Comparison of ENCODE assay signal across 15 cellular contexts in the genomic region with DNA sequence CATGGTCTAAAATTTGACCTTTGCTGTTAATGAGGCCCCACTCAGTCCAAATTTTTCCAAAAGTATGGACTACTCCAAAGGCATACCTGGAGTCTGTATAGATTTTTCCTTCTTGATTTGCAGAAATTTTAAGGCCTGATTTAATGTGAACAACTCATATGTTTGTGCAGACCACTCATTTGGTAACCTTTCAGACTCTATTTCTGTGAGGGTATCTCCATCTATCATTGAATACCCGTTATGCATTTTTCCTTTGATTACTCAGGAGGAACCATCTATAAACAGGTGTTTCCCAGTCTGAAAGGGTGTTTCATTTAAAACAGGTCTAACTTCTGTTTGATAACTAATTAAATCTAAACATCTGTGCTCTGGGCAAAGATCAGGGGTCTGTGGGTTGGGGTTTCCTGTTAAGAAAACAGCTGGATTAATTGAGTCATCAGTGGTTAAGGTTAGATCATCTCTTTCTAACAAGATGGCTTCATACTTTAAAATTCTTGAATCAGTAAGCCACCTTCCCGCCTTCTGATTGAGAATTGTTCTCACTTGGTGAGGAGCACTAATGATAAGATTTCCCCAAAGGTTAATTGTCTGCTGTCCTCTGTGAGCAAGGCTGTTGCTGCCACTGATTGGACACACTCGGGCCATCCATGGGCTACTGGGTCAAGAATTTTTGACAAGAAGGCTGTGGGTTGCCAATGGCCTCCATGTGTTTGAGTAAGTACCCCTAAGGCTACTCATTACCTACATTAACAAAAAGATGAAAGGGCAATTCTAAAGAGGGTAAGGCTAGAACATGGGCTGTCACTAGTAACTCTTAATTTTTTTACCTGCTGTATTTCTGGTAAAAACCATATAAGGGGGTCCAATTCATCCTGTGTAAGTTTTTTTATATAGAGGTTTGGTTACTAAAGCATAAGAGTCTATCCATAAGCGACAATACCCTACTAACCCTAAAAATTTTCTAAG. TPM values are rescaled to one million over a fixed set of nuclear protein-coding genes. Genes with fewer than 3 reads are reported as not detected.
A peak's percentile ranks its signal among the peaks of the same experiment; 100 is the strongest.
DNase-seq lines count a peak whose midpoint lies in the region; ATAC-seq and TF ChIP-seq lines count a peak whose summit lies in the region.
"Had no signal": no experiment of that assay in that cellular context is flagged by ENCODE, and none has a peak within 500 bp of the region (broad histone marks: within the 10 kb centered on the region; RNA-seq: fewer than 3 reads in every experiment).

No MANE protein-coding gene starts in this region.

- H3K9me3 ChIP-seq in CD4-positive, CD25-positive, alpha-beta regulatory T cell (ENCODE audit: control insufficient read depth in 2 of 2, low read length in 2 of 2), result peaks cover 26 to 30% of the 10 kb centered on the region in 2 experiments
- peaks cover 3 to 50% (median 25%) of the 10 kb centered on the region in 8 donors for H3K9me3 ChIP-seq in spleen
- H3K9me3 ChIP-seq: BE2C had no signal

- H3K4me1 ChIP-seq in CD4-positive, CD25-positive, alpha-beta regulatory T cell (ENCODE audit: control insufficient read depth, insufficient read depth, low read length, poor library complexity, severe bottlenecking), result peaks cover 12% of the 10 kb centered on the region
- H3K4me1 ChIP-seq in spleen, result no peaks in the 10 kb centered on the region
- H3K4me1 ChIP-seq: BE2C, heart left ventricle had no signal

- TF ChIP-seq CTCF in GM12865 (IDR thresholded peaks at IDR 0.05; ENCODE audit: insufficient read depth, low read depth, low read length, missing control alignments) (no peak), spleen (IDR thresholded peaks at IDR 0.05 in 8 of 11, conservative IDR thresholded peaks at IDR 0.05 in 3 of 11) (no peak), brain microvascular endothelial cell (IDR thresholded peaks at IDR 0.05; ENCODE audit: low read depth, low read length, missing control alignments) (no peak)

- peak overlapping the region; percentile 41 for H3K4me3 ChIP-seq in CD4-positive, CD25-positive, alpha-beta regulatory T cell (ENCODE audit: low read depth, low read length)
- H3K4me3 ChIP-seq in GM12865 (ENCODE audit: low read depth, low read length) (no peak overlapping the region), spleen (no peak overlapping the region), brain microvascular endothelial cell (ENCODE audit: low read depth, low read length) (no peak overlapping the region)
- H3K4me3 ChIP-seq: heart left ventricle had no signal

- peak overlapping the region; percentile 20 to 77 (median 64) for H3K27ac Mint-ChIP-seq in CD4-positive, CD25-positive, alpha-beta regulatory T cell
- H3K27ac Mint-ChIP-seq in activated CD4-positive, alpha-beta memory T cell treated with anti-CD3 and anti-CD28 coated beads for 36 hours, result peak overlapping the region; percentile 60
- H3K27ac Mint-ChIP-seq: HFFc6 had no signal

- H3K36me3 Mint-ChIP-seq in CD4-positive, CD25-positive, alpha-beta regulatory T cell, result no peaks in the 10 kb centered on the region
- peaks cover 14% of the 10 kb centered on the region for H3K36me3 Mint-ChIP-seq in activated CD4-positive, alpha-beta memory T cell treated with anti-CD3 and anti-CD28 coated beads for 36 hours

- POLR2A ChIA-PET in activated CD4-positive, alpha-beta memory T cell treated with anti-CD3 and anti-CD28 coated beads for 36 hours (lab: Charles Lee), result no interaction called here

- H3K36me3 ChIP-seq in CD4-positive, CD25-positive, alpha-beta regulatory T cell (ENCODE audit: control insufficient read depth, insufficient read depth, low read length), result no peaks in the 10 kb centered on the region
- H3K36me3 ChIP-seq in spleen (no peaks in the 10 kb centered on the region), brain microvascular endothelial cell (replicated peaks) (no peaks in the 10 kb centered on the region)
- H3K36me3 ChIP-seq: BE2C, heart left ventricle had no signal

- no peak for TF ChIP-seq POLR2A in spleen (IDR thresholded peaks at IDR 0.05)

- H3K27ac ChIP-seq in CD4-positive, CD25-positive, alpha-beta regulatory T cell (ENCODE audit: insufficient read depth, low read length, poor library complexity, severe bottlenecking), result peak overlapping the region; percentile 53
- no peak overlapping the region for H3K27ac ChIP-seq in spleen
- H3K27ac ChIP-seq in brain microvascular endothelial cell, result no peak overlapping the region
- H3K27ac ChIP-seq: epithelial cell of prostate, heart left ventricle had no signal

- intact Hi-C loops in activated CD4-positive, alpha-beta memory T cell treated with anti-CD3 and anti-CD28 coated beads for 36 hours (cut with micrococcal nuclease), result loop anchor here (1.0 to 10.0 kb wide), 4 partner anchors 18 to 282 kb away; a partner anchor contains a TSS
- intact Hi-C loops in spleen (cut with DNase I; ENCODE audit: low total_unique reads), result no loop called here

- CTCF ChIA-PET in activated CD4-positive, alpha-beta memory T cell treated with anti-CD3 and anti-CD28 coated beads for 36 hours (lab: Charles Lee), result interaction anchor here (0.9 kb wide), 1 partner anchor 199 kb away, joined by 3 read pairs; no protein-coding TSS in a partner anchor

- peaks cover 7% of the 10 kb centered on the region for H3K27me3 Mint-ChIP-seq in CD4-positive, CD25-positive, alpha-beta regulatory T cell
- H3K27me3 Mint-ChIP-seq in activated CD4-positive, alpha-beta memory T cell treated with anti-CD3 and anti-CD28 coated beads for 36 hours, result no peaks in the 10 kb centered on the region

- H3K9me3 Mint-ChIP-seq in CD4-positive, CD25-positive, alpha-beta regulatory T cell, result peaks cover 0 to 43% (median 14%) of the 10 kb centered on the region in 7 donors
- H3K9me3 Mint-ChIP-seq in activated CD4-positive, alpha-beta memory T cell treated with anti-CD3 and anti-CD28 coated beads for 36 hours, result peaks cover 34% of the 10 kb centered on the region

- DNase-seq in CD4-positive, CD25-positive, alpha-beta regulatory T cell, result peak in 2 of 3 donors; percentile 79
- peak; percentile 78 for DNase-seq in GM12865 (ENCODE audit: low read depth)
- peak; percentile 39 for DNase-seq in activated CD4-positive, alpha-beta memory T cell treated with anti-CD3 and anti-CD28 coated beads for 36 hours
- peak; percentile 76 for DNase-seq in central memory CD4-positive, alpha-beta T cell
- DNase-seq in GM19238 (ENCODE audit: insufficient read length, low spot score), result no peak
- DNase-seq in NCI-H2107 treated with DMSO at 0.1 percent for 48 hours (lab: John Stamatoyannopoulos, UW; ENCODE audit: unreplicated experiment), result no peak
- no peak for DNase-seq in spleen
- no peak for DNase-seq in brain microvascular endothelial cell
- DNase-seq: BE2C, heart left ventricle, HFFc6, NCI-H1048, NCI-H226, retina had no signal

- H3K4me1 Mint-ChIP-seq in CD4-positive, CD25-positive, alpha-beta regulatory T cell, result peaks cover 7 to 18% (median 14%) of the 10 kb centered on the region in 4 donors
- peaks cover 16% of the 10 kb centered on the region for H3K4me1 Mint-ChIP-seq in activated CD4-positive, alpha-beta memory T cell treated with anti-CD3 and anti-CD28 coated beads for 36 hours (ENCODE audit: low read depth)

- 39 to 54% (median 48%) methylated on average over 4 of the region's 4 CpGs for WGBS in spleen, 5 donors

- ATAC-seq in CD4-positive, CD25-positive, alpha-beta regulatory T cell (ENCODE audit: low read depth in 2 of 2), result peak; percentile 94 to 99
- ATAC-seq: heart left ventricle had no signal

- peak overlapping the region in 2 of 4 donors; percentile 19 to 23 for H3K4me3 Mint-ChIP-seq in CD4-positive, CD25-positive, alpha-beta regulatory T cell
- H3K4me3 Mint-ChIP-seq in activated CD4-positive, alpha-beta memory T cell treated with anti-CD3 and anti-CD28 coated beads for 36 hours, result no peak overlapping the region
- H3K4me3 Mint-ChIP-seq: HFFc6 had no signal

- H3K27me3 ChIP-seq in CD4-positive, CD25-positive, alpha-beta regulatory T cell (ENCODE audit: control insufficient read depth, insufficient read depth, low read length), result no peaks in the 10 kb centered on the region
- H3K27me3 ChIP-seq in spleen (replicated peaks in 1 of 7), result no peaks in the 10 kb centered on the region
- H3K27me3 ChIP-seq in brain microvascular endothelial cell (replicated peaks), result no peaks in the 10 kb centered on the region
- H3K27me3 ChIP-seq: heart left ventricle had no signal

- in situ Hi-C loops in brain microvascular endothelial cell (cut with HindIII; ENCODE audit: low pct_ligation_motif_present, low sequenced_read_pairs), result no loop called here

RNA-seq across cellular contexts. Expression of a gene that starts 24.1 kb away (rescaled TPM):
- 8,618 TPM for total RNA-seq in CD4-positive, CD25-positive, alpha-beta regulatory T cell
- polyA plus RNA-seq in CD4-positive, CD25-positive, alpha-beta regulatory T cell, result 1,000 to 10,000 TPM; 4,778 to 8,292 (median 6,791) TPM
- total RNA-seq in activated CD4-positive, alpha-beta memory T cell treated with anti-CD3 and anti-CD28 coated beads for 36 hours, result 1,000 to 10,000 TPM; 3,016 to 3,060 TPM
- total RNA-seq in spleen, result 1,000 to 10,000 TPM; 3,415 to 5,675 (median 4,969) TPM
- 1,000 to 10,000 TPM; 2,503 to 3,140 (median 2,736) TPM for polyA plus RNA-seq in spleen

Comparison
In these comparisons a context has a peak if more than half of its experiments do, and no peak if none do; other contexts are left out.
1. DNase-seq: peak in CD4-positive, CD25-positive, alpha-beta regulatory T cell (2 of 3), GM12865 (single experiment), activated CD4-positive, alpha-beta memory T cell treated with anti-CD3 and anti-CD28 coated beads for 36 hours (single experiment) and central memory CD4-positive, alpha-beta T cell (single experiment); none in GM19238 (single experiment), NCI-H2107 treated with DMSO at 0.1 percent for 48 hours (single experiment), spleen (single experiment) and brain microvascular endothelial cell (single experiment).